ENCODE assay signal across 14 cellular contexts in the genomic region with DNA sequence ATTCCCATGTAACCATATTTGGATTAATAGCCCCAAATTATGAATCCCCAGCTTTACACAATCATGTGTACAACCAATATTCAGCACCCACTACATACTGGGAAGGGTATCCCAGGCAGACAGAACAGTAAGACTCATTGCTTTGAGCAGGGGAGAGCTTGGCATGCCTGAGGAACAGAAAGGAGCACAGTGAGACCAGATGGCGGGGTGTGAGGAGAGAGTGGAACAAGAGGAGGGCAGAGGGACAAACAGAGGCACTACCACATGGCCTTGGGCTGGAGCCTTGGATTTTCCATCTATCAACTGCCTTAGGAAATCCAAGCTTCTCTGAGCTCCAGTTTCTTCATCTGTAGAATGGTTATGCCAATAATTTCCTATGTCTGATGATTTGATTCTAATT. TPM values are rescaled to one million over a fixed set of nuclear protein-coding genes. Genes with fewer than 3 reads are reported as not detected.
DNase-seq lines count a peak whose midpoint lies in the region; ATAC-seq and TF ChIP-seq lines count a peak whose summit lies in the region.
"Had no signal": no experiment of that assay in that cellular context is flagged by ENCODE, and none has a peak within 500 bp of the region (broad histone marks: within the 10 kb centered on the region; RNA-seq: fewer than 3 reads in every experiment).

No MANE protein-coding gene starts in this region.

- WGBS in mammary epithelial cell (ENCODE audit: low coverage, missing lambda C conversion rate), result 92% methylated on average over 1 of the region's 1 CpG

- TF ChIP-seq POLR2A in gastrocnemius medialis (IDR thresholded peaks at IDR 0.05), result no peak

- H3K79me2 ChIP-seq in mammary epithelial cell (ENCODE audit: insufficient read depth, low read length), result peaks cover 72% of the 10 kb centered on the region
- H3K79me2 ChIP-seq in osteoblast (ENCODE audit: insufficient read depth, low read length), result peaks cover 14% of the 10 kb centered on the region

- no peaks in the 10 kb centered on the region for H3K9me3 Mint-ChIP-seq in activated T-cell treated with anti-CD3 and anti-CD28 coated beads, Interleukin-2, amount 50 U/mL, for 24 hours
- H3K9me3 Mint-ChIP-seq: stimulated activated naive B cell treated with anti-CD40 and anti-IgM and Interleukin-4, amounts not matched to agents 10 μg/mL and 1 μg/mL and 100 μg/mL, for 72 hours had no signal

- peak overlapping the region; percentile 81 for H3K9ac ChIP-seq in mammary epithelial cell (ENCODE audit: insufficient read depth, low read length)

- CTCF ChIA-PET in mammary epithelial cell (lab: Charles Lee; ENCODE audit: low non-redundant PET), result no interaction called here

- intact Hi-C loops in mammary epithelial cell (cut with micrococcal nuclease) (no loop called here), gastrocnemius medialis (cut with DNase I; ENCODE audit: low total_unique reads) (no loop called here)

- H3K27me3 Mint-ChIP-seq in activated T-cell treated with anti-CD3 and anti-CD28 coated beads, Interleukin-2, amount 50 U/mL, for 24 hours, result no peaks in the 10 kb centered on the region
- H3K27me3 Mint-ChIP-seq: stimulated activated naive B cell treated with anti-CD40 and anti-IgM and Interleukin-4, amounts not matched to agents 10 μg/mL and 1 μg/mL and 100 μg/mL, for 72 hours had no signal

- no TSS peak for BruUV-seq in mammary epithelial cell (replicated peaks; lab: Mats Ljungman, UMichigan)

- dilution Hi-C loops in mammary epithelial cell (cut with HindIII; ENCODE audit: low sequenced_read_pairs), result loop anchor here (10.0 kb wide), 2 partner anchors 60 to 220 kb away; a partner anchor contains a TSS

- ATAC-seq in gastrocnemius medialis, result no peak
- ATAC-seq: stimulated activated naive B cell treated with anti-CD40 and anti-IgM and Interleukin-4, amounts not matched to agents 10 μg/mL and 1 μg/mL and 100 μg/mL, for 72 hours had no signal

- H2AFZ ChIP-seq in mammary epithelial cell (ENCODE audit: low read depth, low read length) (no peak overlapping the region), osteoblast (ENCODE audit: low read length) (no peak overlapping the region)

- in situ Hi-C loops in mammary epithelial cell (cut with MboI; ENCODE audit: low sequenced_read_pairs in 2 of 2) (no loop called here), gastrocnemius medialis (cut with MboI; ENCODE audit: low sequenced_read_pairs in 4 of 4) (loop anchor here in 3 of 4 donors (5.0 to 25.0 kb wide), 4 partner anchors 120 to 297 kb away; a partner anchor contains a TSS)

- H3K4me3 Mint-ChIP-seq in activated T-cell treated with anti-CD3 and anti-CD28 coated beads, Interleukin-2, amount 50 U/mL, for 24 hours, result peak overlapping the region; percentile 91
- H3K4me3 Mint-ChIP-seq: stimulated activated naive B cell treated with anti-CD40 and anti-IgM and Interleukin-4, amounts not matched to agents 10 μg/mL and 1 μg/mL and 100 μg/mL, for 72 hours had no signal

- DNase-seq in activated T-cell treated with anti-CD3 and anti-CD28 coated beads, Interleukin-2, amount 50 U/mL, for 24 hours, result no peak
- DNase-seq in activated T-cell treated with anti-CD3 and anti-CD28 coated beads, Interleukin-2, amount 50 U/mL, for 1 hour, result no peak
- DNase-seq in NCI-H82 (lab: John Stamatoyannopoulos, UW), result peak; percentile 35
- no peak for DNase-seq in mammary epithelial cell
- DNase-seq in osteoblast (ENCODE audit: insufficient read length, low spot score, missing footprints), result peak; percentile 25
- no peak for DNase-seq in gastrocnemius medialis
- no peak for DNase-seq in stimulated activated CD4-positive, alpha-beta T cell treated with anti-CD3 and anti-CD28 coated beads, Interleukin-2, amount 100 ng/mL, for 48 hours
- no peak for DNase-seq in AML-193 (lab: John Stamatoyannopoulos, UW)
- DNase-seq: cortex of kidney; DMS153; stimulated activated CD4-positive, alpha-beta T cell treated with anti-CD3 and anti-CD28 coated beads, Interleukin-4, amount 100 ng/mL, for 4 hours; stimulated activated naive B cell treated with anti-CD40 and anti-IgM and Interleukin-4, amounts not matched to agents 10 μg/mL and 1 μg/mL and 100 μg/mL, for 72 hours; T1000 had no signal

- peaks cover 87% of the 10 kb centered on the region for H3K36me3 Mint-ChIP-seq in activated T-cell treated with anti-CD3 and anti-CD28 coated beads, Interleukin-2, amount 50 U/mL, for 24 hours (ENCODE audit: low read depth)

- peak overlapping the region; percentile 98 for H3K27ac Mint-ChIP-seq in activated T-cell treated with anti-CD3 and anti-CD28 coated beads, Interleukin-2, amount 50 U/mL, for 24 hours
- H3K27ac Mint-ChIP-seq: stimulated activated naive B cell treated with anti-CD40 and anti-IgM and Interleukin-4, amounts not matched to agents 10 μg/mL and 1 μg/mL and 100 μg/mL, for 72 hours had no signal

- H4K20me1 ChIP-seq in mammary epithelial cell (ENCODE audit: insufficient read depth, low read length) (no peaks in the 10 kb centered on the region), osteoblast (ENCODE audit: insufficient read depth, low read length) (no peaks in the 10 kb centered on the region)

- TF ChIP-seq CTCF in mammary epithelial cell (conservative IDR thresholded peaks at IDR 0.05 in 1 of 2, IDR thresholded peaks at IDR 0.05 in 1 of 2; ENCODE audit: extremely low read depth in 1 of 2, insufficient read depth in 1 of 2, low read depth in 1 of 2, low read length in 2 of 2) (no peak), osteoblast (IDR thresholded peaks at IDR 0.05; ENCODE audit: extremely low read depth, low read depth, low read length) (no peak), gastrocnemius medialis (IDR thresholded peaks at IDR 0.05 in 4 of 5, conservative IDR thresholded peaks at IDR 0.05 in 1 of 5) (no peak)

- H3K4me1 Mint-ChIP-seq in activated T-cell treated with anti-CD3 and anti-CD28 coated beads, Interleukin-2, amount 50 U/mL, for 24 hours (ENCODE audit: low read depth), result peaks cover 85% of the 10 kb centered on the region

- peak overlapping the region; percentile 9 for H3K4me2 ChIP-seq in mammary epithelial cell (ENCODE audit: insufficient read depth, low read depth, low read length)
- H3K4me2 ChIP-seq in osteoblast (ENCODE audit: insufficient read depth, low read length), result no peak overlapping the region

- H3K9me3 ChIP-seq in mammary epithelial cell (replicated peaks; ENCODE audit: insufficient read depth, low read length) (no peaks in the 10 kb centered on the region), osteoblast (ENCODE audit: low read depth, low read length) (no peaks in the 10 kb centered on the region), gastrocnemius medialis (no peaks in the 10 kb centered on the region)

- peaks cover 78% of the 10 kb centered on the region for H3K4me1 ChIP-seq in mammary epithelial cell (ENCODE audit: insufficient read depth, low read length)
- peaks cover 38% of the 10 kb centered on the region for H3K4me1 ChIP-seq in osteoblast (ENCODE audit: insufficient read depth, low read length)
- H3K4me1 ChIP-seq in gastrocnemius medialis, result peaks cover 16 to 19% of the 10 kb centered on the region in 2 donors

- H3K36me3 ChIP-seq in mammary epithelial cell (ENCODE audit: insufficient read depth, low read length), result peaks cover 16% of the 10 kb centered on the region
- H3K36me3 ChIP-seq in osteoblast (ENCODE audit: insufficient read depth, low read length), result peaks cover 14% of the 10 kb centered on the region
- H3K36me3 ChIP-seq in gastrocnemius medialis, result no peaks in the 10 kb centered on the region

- H3K27ac ChIP-seq in mammary epithelial cell (ENCODE audit: insufficient read depth, low read depth, low read length) (peak overlapping the region; percentile 95), osteoblast (ENCODE audit: low read depth, low read length) (no peak overlapping the region), gastrocnemius medialis (no peak overlapping the region)

- H3K27me3 ChIP-seq in mammary epithelial cell (ENCODE audit: insufficient read depth, low read length) (no peaks in the 10 kb centered on the region), osteoblast (ENCODE audit: insufficient read depth, low read length) (no peaks in the 10 kb centered on the region), gastrocnemius medialis (peaks cover 6 to 34% (median 14%) of the 10 kb centered on the region in 3 donors)

- H3K4me3 ChIP-seq in mammary epithelial cell (replicated peaks in 1 of 3; ENCODE audit: insufficient read depth in 1 of 3, low read depth in 2 of 3, low read length in 3 of 3) (no peak overlapping the region), osteoblast (ENCODE audit: insufficient read depth, low read length) (no peak overlapping the region), gastrocnemius medialis (no peak overlapping the region)
- H3K4me3 ChIP-seq: lung had no signal

RNA-seq across cellular contexts. Expression of a gene that starts 3.8 kb away (rescaled TPM):
- 100 to 1,000 TPM; 204 to 378 TPM for total RNA-seq in mammary epithelial cell
- polyA plus RNA-seq in mammary epithelial cell, result 195 TPM
- polyA minus RNA-seq in mammary epithelial cell, result 263 TPM
- 32.6 and 36.5 TPM in 2 replicates for total RNA-seq in osteoblast
- total RNA-seq in gastrocnemius medialis, result 1 to 10 TPM; 1.9 to 5.0 (median 2.6) TPM

RNA-seq across cellular contexts. Expression of a gene that starts 7.1 kb away (rescaled TPM):
- 10 to 100 TPM; 37.2 to 38.0 TPM for total RNA-seq in mammary epithelial cell
- 47.8 TPM for polyA plus RNA-seq in mammary epithelial cell
- polyA minus RNA-seq in mammary epithelial cell, result 28.7 TPM
- total RNA-seq in osteoblast, result 25.0 and 31.5 TPM in 2 replicates
- total RNA-seq in gastrocnemius medialis, result 10 to 100 TPM; 12.8 to 24.5 (median 15.9) TPM

RNA-seq across cellular contexts. Expression of a gene that starts 31.1 kb away (rescaled TPM):
- total RNA-seq in mammary epithelial cell (1 to 10 TPM in 1 of 2 donors, under 1 TPM in 1; 0.67 to 1.9 TPM), osteoblast (0.59 and 0.72 TPM in 2 replicates), gastrocnemius medialis (1 to 10 TPM in 1 of 4 donors, under 1 TPM in 1, not detected in 2; 0.73 to 2.0 TPM)
- 1.4 TPM for polyA plus RNA-seq in mammary epithelial cell
- not detected for polyA minus RNA-seq in mammary epithelial cell

RNA-seq across cellular contexts. Expression of a gene that starts 31.9 kb away (rescaled TPM):
- total RNA-seq in mammary epithelial cell (10 to 100 TPM; 17.5 to 54.9 TPM), osteoblast (13.0 and 13.4 TPM in 2 replicates), gastrocnemius medialis (10 to 100 TPM in 1 of 4 donors, 1 to 10 TPM in 3; 6.4 to 11.7 (median 8.1) TPM)
- 50.0 TPM for polyA plus RNA-seq in mammary epithelial cell
- polyA minus RNA-seq in mammary epithelial cell, result 154 TPM

RNA-seq across cellular contexts. Expression of a gene that starts 39.1 kb away (rescaled TPM):
- total RNA-seq in mammary epithelial cell (10 to 100 TPM; 79.4 to 92.5 TPM), osteoblast (82.9 and 87.5 TPM in 2 replicates), gastrocnemius medialis (10 to 100 TPM; 75.5 to 84.9 (median 81.8) TPM)
- polyA plus RNA-seq in mammary epithelial cell, result 87.1 TPM
- polyA minus RNA-seq in mammary epithelial cell, result 153 TPM

Comparison
In these comparisons a context has a peak if more than half of its experiments do, and no peak if none do; other contexts are left out.
1. DNase-seq: peak in NCI-H82 (single experiment) and osteoblast (single experiment); none in activated T-cell treated with anti-CD3 and anti-CD28 coated beads, Interleukin-2, amount 50 U/mL, for 24 hours (single experiment), activated T-cell treated with anti-CD3 and anti-CD28 coated beads, Interleukin-2, amount 50 U/mL, for 1 hour (single experiment), mammary epithelial cell (single experiment), gastrocnemius medialis (0 of 2), stimulated activated CD4-positive, alpha-beta T cell treated with anti-CD3 and anti-CD28 coated beads, Interleukin-2, amount 100 ng/mL, for 48 hours (0 of 2) and AML-193 (0 of 2).
2. in situ Hi-C loops: an anchor here in gastrocnemius medialis (5.0 to 25.0 kb wide); none called in mammary epithelial cell.